Comparison of ENCODE assay signal across 10 cellular contexts in genomic region chr11:61609970-61610347, GRCh38. TPM values are rescaled to one million over a fixed set of nuclear protein-coding genes. Genes with fewer than 3 reads are reported as not detected.
DNase-seq lines count a peak whose midpoint lies in the region; ATAC-seq, FAIRE-seq and TF ChIP-seq lines count a peak whose summit lies in the region.
"Had no signal": no experiment of that assay in that cellular context is flagged by ENCODE, and none has a peak within 500 bp of the region (broad histone marks: within the 10 kb centered on the region; RNA-seq: fewer than 3 reads in every experiment).

No MANE protein-coding gene starts in this region.

- peak; percentile 7 for TF ChIP-seq CTCF in GM12873 (IDR thresholded peaks at IDR 0.05; ENCODE audit: insufficient read depth, low read depth, low read length, missing control alignments)
- peak; percentile 72 to 75 (median 75) for TF ChIP-seq CTCF in H1 (IDR thresholded peaks at IDR 0.05; ENCODE audit: control extremely low read depth in 1 of 3, insufficient read depth in 1 of 3, low read depth in 1 of 3, low read length in 3 of 3)
- TF ChIP-seq CTCF in progenitor cell of endocrine pancreas (IDR thresholded peaks at IDR 0.05; ENCODE audit: unreplicated experiment): peak; percentile 43

- H3K27ac ChIP-seq in H1 (ENCODE audit: low read depth, low read length): no peak overlapping the region

- WGBS in H1 (ENCODE audit: extremely low coverage in 1 of 2, insufficient coverage in 1 of 2, insufficient read length in 1 of 2, insufficient replicate concordance in 2 of 2, low coverage in 1 of 2, low lambda C conversion rate in 2 of 2, missing lambda C conversion rate in 1 of 2), 2 experiments: 68% methylated on average over 6 of the region's 6 CpGs; no CpG with 5 or more reads in 1 of the 2 experiments

- FAIRE-seq in H1 (lab: Jason Lieb, UNC) (peak; percentile 94), urothelium cell line (lab: Jason Lieb, UNC) (no peak)

- no peak overlapping the region for H3K4me3 ChIP-seq in H1 (ENCODE audit: extremely low read depth in 1 of 4, insufficient read depth in 2 of 4, low read depth in 3 of 4, low read length in 4 of 4)

- peaks cover 21% of the 10 kb centered on the region for H3K4me1 Mint-ChIP-seq in progenitor cell of endocrine pancreas (ENCODE audit: low read depth)
- H3K4me1 Mint-ChIP-seq: activated naive CD8-positive, alpha-beta T cell treated with anti-CD3 and anti-CD28 coated beads, Interleukin-2, amount 10 ng/mL, durations not matched to agents 7 days and 5 days had no signal

- no peaks in the 10 kb centered on the region for H3K36me3 ChIP-seq in H1 (ENCODE audit: control insufficient read depth in 2 of 4, insufficient read depth in 4 of 4, low read length in 3 of 4)

- POLR2A ChIA-PET in H1 (lab: Charles Lee; ENCODE audit: partially characterized antibody): interaction anchor here (0.6 to 1.8 kb wide), 4 partner anchors 11 to 68 kb away, joined by 3 to 6 read pairs (median 3); no protein-coding TSS in a partner anchor

- H3K9me3 ChIP-seq in H1 (ENCODE audit: insufficient read depth in 2 of 2, low read depth in 1 of 2, low read length in 1 of 2): 0 out of 4 replicates have a peak, but pooled peaks cover 0 to 3% of the 10 kb centered on the region in 2 experiments

- no peak overlapping the region for H3K9ac ChIP-seq in H1 (replicated peaks in 1 of 4; ENCODE audit: extremely low read depth in 1 of 4, low read depth in 3 of 4, low read length in 3 of 4)

- H2AK5ac ChIP-seq in H1 (ENCODE audit: low read depth, low read length): no peak overlapping the region

- H3K23me2 ChIP-seq in H1 (ENCODE audit: low read depth, low read length): peaks cover 1% of the 10 kb centered on the region; the same call in 1 of the 2 replicates

- peak overlapping the region; percentile 54 for H3K27ac Mint-ChIP-seq in progenitor cell of endocrine pancreas
- H3K27ac Mint-ChIP-seq: activated naive CD8-positive, alpha-beta T cell treated with anti-CD3 and anti-CD28 coated beads, Interleukin-2, amount 10 ng/mL, durations not matched to agents 7 days and 5 days had no signal

- H2AFZ ChIP-seq in H1 (ENCODE audit: low read length): no peak overlapping the region

- TF ChIP-seq EP300 in H1 (IDR thresholded peaks at IDR 0.05; ENCODE audit: borderline replicate concordance in 1 of 2, low read depth in 2 of 2, low read length in 2 of 2): no peak

- H2BK5ac ChIP-seq in H1 (ENCODE audit: low read depth, low read length): peak overlapping the region; percentile 67; the same call in 1 of the 2 replicates

- H4K20me1 ChIP-seq in H1 (replicated peaks in 1 of 2; ENCODE audit: control insufficient read depth in 1 of 2, insufficient read depth in 2 of 2, low read length in 2 of 2): no peaks in the 10 kb centered on the region

- no peaks in the 10 kb centered on the region for H3K79me1 ChIP-seq in H1 (ENCODE audit: low read depth, low read length)

- H3K9me3 Mint-ChIP-seq in progenitor cell of endocrine pancreas (ENCODE audit: low read depth): no peaks in the 10 kb centered on the region
- H3K9me3 Mint-ChIP-seq: activated naive CD8-positive, alpha-beta T cell treated with anti-CD3 and anti-CD28 coated beads, Interleukin-2, amount 10 ng/mL, durations not matched to agents 7 days and 5 days had no signal

- H4K5ac ChIP-seq in H1 (ENCODE audit: insufficient read length, low read depth, low read length): no peak overlapping the region

- H2BK15ac ChIP-seq in H1 (ENCODE audit: low read length): peak overlapping the region; percentile 98; the same call in 1 of the 2 replicates

- H4K91ac ChIP-seq in H1 (replicated peaks; ENCODE audit: insufficient read length, low read length): peak overlapping the region; percentile 38

- peak overlapping the region; percentile 98; the same call in 1 of the 2 replicates for H2BK12ac ChIP-seq in H1 (ENCODE audit: low read depth, low read length)

- no peak for ATAC-seq in GM19328 (IDR thresholded peaks at IDR 0.05; ENCODE audit: unreplicated experiment)

- no peak overlapping the region for H3K56ac ChIP-seq in H1 (replicated peaks; ENCODE audit: insufficient read length, low read depth, low read length)

- TF ChIP-seq POLR2A in H1 (IDR thresholded peaks at IDR 0.05; ENCODE audit: control extremely low read depth in 1 of 2, low read depth in 2 of 2, low read length in 2 of 2): no peak

- CTCF ChIA-PET in H1 (lab: Charles Lee; ENCODE audit: partially characterized antibody): interaction anchor here (0.6 to 7.4 kb wide), 24 partner anchors 9 to 202 kb away, joined by 3 to 73 read pairs (median 5); no protein-coding TSS in a partner anchor

- DNase-seq in NCI-H345 (lab: John Stamatoyannopoulos, UW) (peak; percentile 78), H1 (ENCODE audit: low read depth in 1 of 2, low spot score in 2 of 2) (no peak), progenitor cell of endocrine pancreas (ENCODE audit: low spot score, unreplicated experiment) (no peak), NK-92 (lab: John Stamatoyannopoulos, UW; ENCODE audit: unreplicated experiment) (no peak), dermis blood vessel endothelial cell (no peak), urothelium cell line (ENCODE audit: low spot score) (no peak)
- DNase-seq: activated naive CD8-positive, alpha-beta T cell treated with anti-CD3 and anti-CD28 coated beads, Interleukin-2, amount 10 ng/mL, durations not matched to agents 7 days and 5 days had no signal

- no peak overlapping the region for H3K4me3 Mint-ChIP-seq in progenitor cell of endocrine pancreas (ENCODE audit: low read depth)
- H3K4me3 Mint-ChIP-seq: activated naive CD8-positive, alpha-beta T cell treated with anti-CD3 and anti-CD28 coated beads, Interleukin-2, amount 10 ng/mL, durations not matched to agents 7 days and 5 days had no signal

- no peak overlapping the region for H3K4ac ChIP-seq in H1 (replicated peaks; ENCODE audit: insufficient read length, low read depth, low read length)

- H3K36me3 Mint-ChIP-seq in progenitor cell of endocrine pancreas (ENCODE audit: insufficient read depth): no peaks in the 10 kb centered on the region
- H3K36me3 Mint-ChIP-seq: activated naive CD8-positive, alpha-beta T cell treated with anti-CD3 and anti-CD28 coated beads, Interleukin-2, amount 10 ng/mL, durations not matched to agents 7 days and 5 days had no signal

- no peaks in the 10 kb centered on the region for H3K27me3 ChIP-seq in H1 (replicated peaks in 1 of 4; ENCODE audit: control insufficient read depth in 3 of 4, extremely low read depth in 1 of 4, insufficient read depth in 3 of 4, low read length in 3 of 4)

- H3K79me2 ChIP-seq in H1 (ENCODE audit: control insufficient read depth in 1 of 2, insufficient read depth in 2 of 2, low read length in 2 of 2): no peaks in the 10 kb centered on the region

- no peak overlapping the region for H4K8ac ChIP-seq in H1 (ENCODE audit: extremely low read depth, insufficient read depth, low read length)

- no peak overlapping the region for H3K23ac ChIP-seq in H1 (ENCODE audit: insufficient read length)

- H3K18ac ChIP-seq in H1 (ENCODE audit: extremely low read depth, low read length): no peak overlapping the region

- H2BK120ac ChIP-seq in H1 (replicated peaks; ENCODE audit: low read depth, low read length): no peak overlapping the region

- H3K27me3 Mint-ChIP-seq in progenitor cell of endocrine pancreas: peaks cover 53% of the 10 kb centered on the region

- H3K14ac ChIP-seq in H1 (ENCODE audit: insufficient read length): no peak overlapping the region

- peaks cover 0 to 3% (median 2%) of the 10 kb centered on the region in 4 experiments; a peak in 4 of 7 replicates for H3K4me1 ChIP-seq in H1 (replicated peaks in 1 of 4; ENCODE audit: control insufficient read depth in 3 of 4, insufficient read depth in 4 of 4, low read length in 3 of 4)

- peak; percentile 54 to 72 for TF ChIP-seq RAD21 in H1 (IDR thresholded peaks at IDR 0.05 in 1 of 2, conservative IDR thresholded peaks at IDR 0.05 in 1 of 2; ENCODE audit: low read depth in 2 of 2, low read length in 2 of 2)

- H3K4me2 ChIP-seq in H1 (ENCODE audit: insufficient read depth in 1 of 2, low read depth in 2 of 2, low read length in 2 of 2): no peak overlapping the region

- H2BK20ac ChIP-seq in H1 (ENCODE audit: low read length): peak overlapping the region; percentile 74; the same call in 1 of the 2 replicates

TF ChIP-seq in H1, 55 proteins besides CTCF, POLR2A, EP300 and RAD21:
- no peak for TF ChIP-seq SP2 (IDR thresholded peaks at IDR 0.05; ENCODE audit: low read length)
- TF ChIP-seq MAX (IDR thresholded peaks at IDR 0.05): 0 out of 2 replicates have a peak, but pooled peaks have one; percentile 15
TF ChIP-seq in H1: peak in this region for 1.

RNA-seq across cellular contexts. Expression of gene SYT7, which starts 29.1 kb away (rescaled TPM):
- total RNA-seq in H1 (2021; fragmentation: NEBNext Ultra II Directional; extraction: Animal tissue kit (Norgen Biotek cat#: 25700)): 10.5 and 10.6 TPM in 2 replicates
- 9.6 and 14.4 TPM in 2 replicates for polyA plus RNA-seq in H1 (2011; rRNA removed)
- 9.2 TPM for polyA plus RNA-seq in H1 (2011; cell fraction: cytosol; rRNA removed)
- 23.5 TPM for polyA plus RNA-seq in H1 (2011; cell fraction: nucleus; rRNA removed)
- 9.2 to 16.6 TPM (median 13.7 TPM) in 4 replicates for polyA plus RNA-seq in H1 (2012, experiment 1 of 2)
- polyA plus RNA-seq in H1 (2012, experiment 2 of 2): 7.6 TPM
- polyA plus RNA-seq in H1 (2013, experiment 1 of 2): 10.6 TPM
- 10.5 TPM for polyA plus RNA-seq in H1 (2013, experiment 2 of 2)
- polyA minus RNA-seq in H1 (2011; rRNA and poly(A)+ RNA removed): 5.7 and 8.6 TPM in 2 replicates
- polyA minus RNA-seq in H1 (2011; cell fraction: cytosol; rRNA and poly(A)+ RNA removed): 8.2 TPM
- 6.4 TPM for polyA minus RNA-seq in H1 (2011; cell fraction: nucleus; rRNA and poly(A)+ RNA removed)
- total RNA-seq in progenitor cell of endocrine pancreas: 10.3 and 11.7 TPM in 2 replicates
- total RNA-seq in dermis blood vessel endothelial cell: 0.51 and 3.0 TPM in 2 replicates
- total RNA-seq: activated naive CD8-positive, alpha-beta T cell treated with anti-CD3 and anti-CD28 coated beads, Interleukin-2, amount 10 ng/mL, durations not matched to agents 7 days and 5 days; T-helper 1 cell treated with Interleukin-12 subunit alpha and Interleukin-12 subunit beta and Interleukin-4 antibody, amounts not matched to agents 30 ng/mL and 1 ng/mL, for 36 hours had no signal

Comparison
In these comparisons a context has a peak if more than half of its experiments do, and no peak if none do; other contexts are left out.
1. CTCF ChIP-seq: peak in every context shown above with its lines; median percentile 75 in H1; 43 in progenitor cell of endocrine pancreas; 7 in GM12873.